ENCODE assay signal across 8 cellular contexts in genomic region chr4:3955361-3956164, GRCh38.
DNase-seq lines count a peak whose midpoint lies in the region; TF ChIP-seq lines count a peak whose summit lies in the region.
"Not testable (repeated sequence)": the region's sequence is repeated elsewhere in the genome, so short reads cannot be mapped to it uniquely, and the experiment has no call there.

No MANE protein-coding gene starts in this region.

- H3K9me3 ChIP-seq in suprapubic skin, result not testable (repeated sequence)

- in situ Hi-C loops in SK-MEL-5 (cut with HindIII; ENCODE audit: low pct_unique_long_range_greater_than_20kb, low sequenced_read_pairs), result not testable (repeated sequence)

- peaks cover 12% of the 10 kb centered on the region for H3K4me1 ChIP-seq in suprapubic skin

- TF ChIP-seq CTCF in HFF-Myc (IDR thresholded peaks at IDR 0.05; ENCODE audit: low read depth, low read length, missing control alignments); suprapubic skin (IDR thresholded peaks at IDR 0.05): not testable (repeated sequence)

- not testable (repeated sequence) for H3K27me3 ChIP-seq in suprapubic skin

- DNase-seq in GM03348 (ENCODE audit: low spot score), result peak; percentile 94
- DNase-seq in HFF-Myc (ENCODE audit: extremely low read depth, low read depth), result peak; percentile 96
- DNase-seq in MV-4-11 (lab: John Stamatoyannopoulos, UW), result peak; percentile 99
- DNase-seq in SK-MEL-5 (ENCODE audit: low read depth, low spot score), result peak; percentile 98
- peak; percentile 100 for DNase-seq in activated naive CD4-positive, alpha-beta T cell treated with anti-CD3 and anti-CD28 coated beads, Interleukin-2, amount 50 U/mL, for 16 hours
- peak; percentile 85 for DNase-seq in germinal center (ENCODE audit: low spot score)
- peak; percentile 80 to 98 (median 95) for DNase-seq in nucleus accumbens (lab: John Stamatoyannopoulos, UW)
- peak; percentile 99 to 100 for DNase-seq in suprapubic skin (ENCODE audit: low spot score in 2 of 2)

- H3K4me3 ChIP-seq in HFF-Myc (replicated peaks; ENCODE audit: low read depth, low read length), result peak overlapping the region; percentile 67
- H3K4me3 ChIP-seq in suprapubic skin, result peak overlapping the region; percentile 85

- 2% methylated on average over 46 of the region's 56 CpGs for WGBS in suprapubic skin

- TF ChIP-seq POLR2A in suprapubic skin (IDR thresholded peaks at IDR 0.05), result peak in 1 of 2 donors; percentile 17

- H3K36me3 ChIP-seq in suprapubic skin, result not testable (repeated sequence)

- H3K27ac ChIP-seq in suprapubic skin, result peak overlapping the region; percentile 94

- not testable (repeated sequence) for TF ChIP-seq EP300 in suprapubic skin (IDR thresholded peaks at IDR 0.05)

Comparison
In these comparisons a context has a peak if more than half of its experiments do, and no peak if none do; other contexts are left out.
1. Peak in every context shown above with its lines: DNase-seq, H3K4me3 ChIP-seq and H3K27ac ChIP-seq.